Comparison of ENCODE assay signal across 1 cellular context in genomic region chr4:109218288-109218687, GRCh38.
TF ChIP-seq lines count a peak whose summit lies in the region.

No MANE protein-coding gene starts in this region.

TF ChIP-seq in K562, 482 proteins besides CTCF, POLR2A, EP300 and RAD21 (continued from another document):
- TF ChIP-seq ZNF592 (IDR thresholded peaks at IDR 0.05) (no peak), KLF10 (CRISPR knock-in tag; IDR thresholded peaks at IDR 0.05) (no peak), CC2D1A (IDR thresholded peaks at IDR 0.05) (no peak), ZNF830 (CRISPR knock-in tag; IDR thresholded peaks at IDR 0.05) (no peak), RHOXF2B (CRISPR knock-in tag; conservative IDR thresholded peaks at IDR 0.05) (no peak), FOXJ2 (tag; IDR thresholded peaks at IDR 0.05) (no peak), JUN (IDR thresholded peaks at IDR 0.05; ENCODE audit: borderline replicate concordance, low read depth, low read length) (no peak), JUN (CRISPR knock-in tag; IDR thresholded peaks at IDR 0.05; ENCODE audit: borderline replicate concordance) (no peak), PRMT5 (CRISPR knock-in tag; IDR thresholded peaks at IDR 0.05) (no peak)
TF ChIP-seq in K562: peak in this region for 0.
